ENCODE assay signal across 12 cellular contexts in the genomic region with DNA sequence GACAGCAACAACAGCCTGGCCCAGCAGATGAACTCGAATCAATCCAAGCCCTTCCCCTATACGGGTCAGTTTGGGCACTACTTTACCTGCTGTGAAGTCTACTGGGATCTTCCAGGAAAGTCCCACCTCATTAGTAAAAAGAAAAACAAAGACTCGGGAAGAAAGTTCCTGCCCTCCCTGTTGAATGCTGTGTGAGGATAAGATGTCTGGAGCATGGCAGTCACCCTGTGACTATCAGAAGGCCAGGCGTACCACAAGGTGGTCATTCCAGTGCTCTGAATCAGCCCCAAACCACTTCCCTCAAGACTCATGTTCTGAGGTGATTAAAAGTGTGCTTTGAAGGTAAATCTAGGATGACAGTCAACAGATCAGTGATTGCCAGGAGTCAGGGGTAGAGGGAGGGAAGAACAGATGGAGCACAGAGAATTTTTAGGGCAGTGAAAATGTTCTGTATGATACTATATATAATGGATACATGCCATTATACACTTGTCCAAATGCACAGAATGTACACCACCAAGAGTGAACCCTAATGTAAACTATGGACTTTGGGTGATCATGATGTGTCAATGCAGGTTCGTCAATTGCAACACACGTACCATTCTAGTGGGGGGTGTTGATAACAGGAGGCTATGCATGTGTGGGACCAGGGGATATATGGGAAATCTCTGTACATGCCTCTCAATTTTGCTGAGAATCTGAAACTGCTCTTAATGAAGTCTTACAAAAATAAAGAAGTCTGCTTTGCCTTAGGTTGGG. TPM values are rescaled to one million over a fixed set of nuclear protein-coding genes. Genes with fewer than 3 reads are reported as not detected.
DNase-seq lines count a peak whose midpoint lies in the region; ATAC-seq, FAIRE-seq and TF ChIP-seq lines count a peak whose summit lies in the region.
"Had no signal": no experiment of that assay in that cellular context is flagged by ENCODE, and none has a peak within 500 bp of the region (broad histone marks: within the 10 kb centered on the region; RNA-seq: fewer than 3 reads in every experiment).

No MANE protein-coding gene starts in this region.

- H3K4me3 ChIP-seq in HepG2 (replicated peaks in 1 of 3; ENCODE audit: insufficient read depth in 1 of 3, low read depth in 2 of 3, low read length in 3 of 3): no peak overlapping the region
- H3K4me3 ChIP-seq: esophagus squamous epithelium had no signal

- H4K20me1 ChIP-seq in HepG2 (ENCODE audit: insufficient read depth, low read length): peaks cover 82% of the 10 kb centered on the region

- TF ChIP-seq CTCF in natural killer cell (IDR thresholded peaks at IDR 0.05): no peak
- no peak for TF ChIP-seq CTCF in HepG2 (CRISPR knock-in tag; IDR thresholded peaks at IDR 0.05)

- no peak overlapping the region for H2AFZ ChIP-seq in HepG2 (ENCODE audit: low read length)

- peaks cover 65% of the 10 kb centered on the region in 2 donors for H3K4me1 Mint-ChIP-seq in natural killer cell treated with Interleukin-12 subunit alpha and Interleukin-12 subunit beta and Interleukin-15 and Interleukin-18, amount 100 ng/mL, for 72 hours (ENCODE audit: low read depth in 2 of 2)
- H3K4me1 Mint-ChIP-seq in natural killer cell: peaks cover 72 to 80% of the 10 kb centered on the region in 2 donors
- peaks cover 95% of the 10 kb centered on the region for H3K4me1 Mint-ChIP-seq in activated CD8-positive, alpha-beta T cell treated with anti-CD3 and anti-CD28 coated beads, Interleukin-2, amount 10 ng/mL, durations not matched to agents 7 days and 5 days (ENCODE audit: low read depth)

- H3K36me3 ChIP-seq in HepG2 (replicated peaks in 1 of 2; ENCODE audit: control insufficient read depth in 1 of 2, insufficient read depth in 2 of 2, low read length in 2 of 2): peaks cover 26 to 44% of the 10 kb centered on the region in 2 experiments

- H3K4me2 ChIP-seq in HepG2 (ENCODE audit: low read depth, low read length): no peak overlapping the region

- H3K4me3 Mint-ChIP-seq in natural killer cell treated with Interleukin-12 subunit alpha and Interleukin-12 subunit beta and Interleukin-15 and Interleukin-18, amount 100 ng/mL, for 72 hours: no peak overlapping the region
- H3K4me3 Mint-ChIP-seq in natural killer cell: no peak overlapping the region
- H3K4me3 Mint-ChIP-seq in activated CD8-positive, alpha-beta T cell treated with anti-CD3 and anti-CD28 coated beads, Interleukin-2, amount 10 ng/mL, durations not matched to agents 7 days and 5 days: no peak overlapping the region
- H3K4me3 Mint-ChIP-seq: neural crest cell had no signal

- H3K9me3 Mint-ChIP-seq in natural killer cell treated with Interleukin-12 subunit alpha and Interleukin-12 subunit beta and Interleukin-15 and Interleukin-18, amount 100 ng/mL, for 72 hours: no peaks in the 10 kb centered on the region
- no peaks in the 10 kb centered on the region for H3K9me3 Mint-ChIP-seq in natural killer cell
- H3K9me3 Mint-ChIP-seq in activated CD8-positive, alpha-beta T cell treated with anti-CD3 and anti-CD28 coated beads, Interleukin-2, amount 10 ng/mL, durations not matched to agents 7 days and 5 days (ENCODE audit: insufficient read depth): no peaks in the 10 kb centered on the region
- H3K9me3 Mint-ChIP-seq: neural crest cell had no signal

- no peak overlapping the region for H3K9ac ChIP-seq in HepG2 (ENCODE audit: insufficient read depth, low read depth, low read length)

- no peak for DNase-seq in natural killer cell treated with Interleukin-12 subunit alpha and Interleukin-12 subunit beta and Interleukin-15 and Interleukin-18, amount 100 ng/mL, for 72 hours (ENCODE audit: low spot score)
- no peak for DNase-seq in natural killer cell
- DNase-seq in activated CD8-positive, alpha-beta T cell treated with anti-CD3 and anti-CD28 coated beads, Interleukin-2, amount 10 ng/mL, durations not matched to agents 7 days and 5 days: no peak
- DNase-seq in HepG2 (ENCODE audit: low spot score): peak; percentile 48
- DNase-seq in NOMO-1 treated with dmso at 0.1 percent for 144 hours (lab: John Stamatoyannopoulos, UW; ENCODE audit: unreplicated experiment): no peak
- no peak for DNase-seq in GDM1 (lab: John Stamatoyannopoulos, UW)
- DNase-seq: DMS153, esophagus squamous epithelium, NCI-H526 had no signal

- no peaks in the 10 kb centered on the region for H3K27me3 ChIP-seq in HepG2 (ENCODE audit: control insufficient read depth in 1 of 2, insufficient read depth in 2 of 2, low read length in 2 of 2)
- H3K27me3 ChIP-seq: esophagus squamous epithelium had no signal

- 82% methylated on average over 6 of the region's 6 CpGs for WGBS in HepG2 (ENCODE audit: low lambda C conversion rate)

- no peak for TF ChIP-seq EP300 in HepG2 (IDR thresholded peaks at IDR 0.05; ENCODE audit: low read depth in 2 of 2, low read length in 2 of 2)
- TF ChIP-seq EP300 in HepG2 (CRISPR knock-in tag; IDR thresholded peaks at IDR 0.05; ENCODE audit: borderline replicate concordance): no peak

- no peak for FAIRE-seq in HepG2 (lab: Jason Lieb, UNC)

- CTCF ChIA-PET in activated CD8-positive, alpha-beta T cell treated with anti-CD3 and anti-CD28 coated beads, Interleukin-2, amount 10 ng/mL, durations not matched to agents 7 days and 5 days (lab: Charles Lee): interaction anchor here (0.8 to 2.0 kb wide), 5 partner anchors 13 to 126 kb away, joined by 3 to 6 read pairs (median 3); a partner anchor contains a TSS
- CTCF ChIA-PET in HepG2 (lab: Yijun Ruan, JAX; ENCODE audit: low intra/inter-chr PET ratio, low total read pairs): no interaction called here

- H3K4me1 ChIP-seq in HepG2 (ENCODE audit: insufficient read depth, low read length): peaks cover 60% of the 10 kb centered on the region

- no TSS peak for BruUV-seq in HepG2 (replicated peaks; lab: Mats Ljungman, UMichigan)

- intact Hi-C loops in natural killer cell (cut with micrococcal nuclease): no loop called here
- intact Hi-C loops in HepG2 (cut with micrococcal nuclease; ENCODE audit: unreplicated experiment): no loop called here

- in situ Hi-C loops in HepG2 (cut with HindIII; ENCODE audit: extremely low pct_ligation_motif_present, low pct_unique_long_range_greater_than_20kb): no loop called here

- peak overlapping the region; percentile 64 to 68 for H3K27ac Mint-ChIP-seq in natural killer cell treated with Interleukin-12 subunit alpha and Interleukin-12 subunit beta and Interleukin-15 and Interleukin-18, amount 100 ng/mL, for 72 hours
- no peak overlapping the region for H3K27ac Mint-ChIP-seq in natural killer cell
- H3K27ac Mint-ChIP-seq in activated CD8-positive, alpha-beta T cell treated with anti-CD3 and anti-CD28 coated beads, Interleukin-2, amount 10 ng/mL, durations not matched to agents 7 days and 5 days: peak overlapping the region; percentile 66

- H3K27ac ChIP-seq in HepG2 (ENCODE audit: extremely low read length, insufficient read depth, low read length): peak overlapping the region; percentile 19

- no peak for TF ChIP-seq POLR2A in HepG2 (IDR thresholded peaks at IDR 0.05; ENCODE audit: insufficient read depth in 1 of 2, low read depth in 2 of 2, low read length in 2 of 2)

- H3K36me3 Mint-ChIP-seq in natural killer cell treated with Interleukin-12 subunit alpha and Interleukin-12 subunit beta and Interleukin-15 and Interleukin-18, amount 100 ng/mL, for 72 hours: peaks cover 8% of the 10 kb centered on the region
- no peaks in the 10 kb centered on the region for H3K36me3 Mint-ChIP-seq in natural killer cell
- peaks cover 73% of the 10 kb centered on the region for H3K36me3 Mint-ChIP-seq in activated CD8-positive, alpha-beta T cell treated with anti-CD3 and anti-CD28 coated beads, Interleukin-2, amount 10 ng/mL, durations not matched to agents 7 days and 5 days (ENCODE audit: low read depth)

- H3K79me2 ChIP-seq in HepG2 (ENCODE audit: insufficient read depth, low read length): peaks cover 87% of the 10 kb centered on the region

- H3K9me3 ChIP-seq in HepG2 (ENCODE audit: low read length): no peaks in the 10 kb centered on the region
- H3K9me3 ChIP-seq: esophagus squamous epithelium had no signal

- no peak for TF ChIP-seq RAD21 in HepG2 (CRISPR knock-in tag; IDR thresholded peaks at IDR 0.05)

- POLR2A ChIA-PET in activated CD8-positive, alpha-beta T cell treated with anti-CD3 and anti-CD28 coated beads, Interleukin-2, amount 10 ng/mL, durations not matched to agents 7 days and 5 days (lab: Charles Lee): interaction anchor here (0.9 to 1.6 kb wide), 4 partner anchors 11 to 53 kb away, joined by 3 to 7 read pairs (median 4); no protein-coding TSS in a partner anchor
- POLR2A ChIA-PET in HepG2 (lab: Yijun Ruan, JAX): interaction anchor here (1.3 kb wide), 1 partner anchor 52 kb away, joined by 4 read pairs; no protein-coding TSS in a partner anchor

- ATAC-seq in natural killer cell treated with Interleukin-12 subunit alpha and Interleukin-12 subunit beta and Interleukin-15 and Interleukin-18, amount 100 ng/mL, for 72 hours: peak; percentile 40 to 50
- ATAC-seq in natural killer cell (no peak), HepG2 (peak; percentile 81), GM21515 (IDR thresholded peaks at IDR 0.05; ENCODE audit: unreplicated experiment) (no peak), HG03354 (IDR thresholded peaks at IDR 0.05; ENCODE audit: poor library complexity, severe bottlenecking, unreplicated experiment) (no peak)
- ATAC-seq in activated CD8-positive, alpha-beta T cell treated with anti-CD3 and anti-CD28 coated beads, Interleukin-2, amount 10 ng/mL, durations not matched to agents 7 days and 5 days: peak; percentile 39

- no peaks in the 10 kb centered on the region for H3K27me3 Mint-ChIP-seq in natural killer cell treated with Interleukin-12 subunit alpha and Interleukin-12 subunit beta and Interleukin-15 and Interleukin-18, amount 100 ng/mL, for 72 hours
- no peaks in the 10 kb centered on the region for H3K27me3 Mint-ChIP-seq in natural killer cell (ENCODE audit: low read depth in 2 of 2)
- no peaks in the 10 kb centered on the region for H3K27me3 Mint-ChIP-seq in activated CD8-positive, alpha-beta T cell treated with anti-CD3 and anti-CD28 coated beads, Interleukin-2, amount 10 ng/mL, durations not matched to agents 7 days and 5 days (ENCODE audit: low read depth)

RNA-seq across cellular contexts. Expression of a gene that starts 14.7 kb away (rescaled TPM):
- total RNA-seq in natural killer cell treated with Interleukin-12 subunit alpha and Interleukin-12 subunit beta and Interleukin-15 and Interleukin-18, amount 100 ng/mL, for 72 hours: 100 to 1,000 TPM; 167 to 229 TPM
- total RNA-seq in natural killer cell (10 to 100 TPM; 74.6 to 76.4 (median 75.4) TPM), HepG2 (2016; rRNA removed; fragmentation: Illumina TruSeq; extraction: Trizol) (119 and 188 TPM in 2 replicates)
- total RNA-seq in activated CD8-positive, alpha-beta T cell treated with anti-CD3 and anti-CD28 coated beads, Interleukin-2, amount 10 ng/mL, durations not matched to agents 7 days and 5 days: 100 to 1,000 TPM; 288 to 291 TPM
- total RNA-seq in HepG2 (2016; cell fraction: cytosol; rRNA removed; fragmentation: Illumina TruSeq; extraction: Trizol; ENCODE audit: low read depth): 32.5 and 44.9 TPM in 2 replicates
- 120 and 187 TPM in 2 replicates for total RNA-seq in HepG2 (2016; cell fraction: insoluble cytoplasmic fraction; rRNA removed; fragmentation: Illumina TruSeq; extraction: Trizol)
- 119 and 132 TPM in 2 replicates for total RNA-seq in HepG2 (2016; cell fraction: membrane; rRNA removed; fragmentation: Illumina TruSeq; extraction: Trizol)
- 70.0 and 93.2 TPM in 2 replicates for total RNA-seq in HepG2 (2016; cell fraction: nucleus; rRNA removed; fragmentation: Illumina TruSeq; extraction: Trizol)
- polyA plus RNA-seq in HepG2 (2011; rRNA removed): 436 and 468 TPM in 2 replicates
- 445 and 560 TPM in 2 replicates for polyA plus RNA-seq in HepG2 (2011; cell fraction: cytosol; rRNA removed)
- polyA plus RNA-seq in HepG2 (2011; cell fraction: nucleus; rRNA removed): 139 and 210 TPM in 2 replicates
- polyA plus RNA-seq in HepG2 (2012): 286 and 329 TPM in 2 replicates
- 115 and 137 TPM in 2 replicates for polyA plus RNA-seq in HepG2 (2016; cell fraction: cytosol; fragmentation: Illumina TruSeq; extraction: Trizol; ENCODE audit: low read depth)
- 594 and 645 TPM in 2 replicates for polyA plus RNA-seq in HepG2 (2016; cell fraction: insoluble cytoplasmic fraction; fragmentation: Illumina TruSeq; extraction: Trizol; ENCODE audit: low read depth)
- 321 and 333 TPM in 2 replicates for polyA plus RNA-seq in HepG2 (2016; cell fraction: membrane; fragmentation: Illumina TruSeq; extraction: Trizol; ENCODE audit: low read depth)
- 249 and 270 TPM in 2 replicates for polyA plus RNA-seq in HepG2 (2016; cell fraction: nucleus; fragmentation: Illumina TruSeq; extraction: Trizol; ENCODE audit: insufficient read depth, low read depth)
- 241 and 466 TPM in 2 replicates for polyA minus RNA-seq in HepG2 (2011; rRNA and poly(A)+ RNA removed; ENCODE audit: low replicate concordance)
- polyA minus RNA-seq in HepG2 (2011; cell fraction: cytosol; rRNA and poly(A)+ RNA removed): 119 and 130 TPM in 2 replicates
- polyA minus RNA-seq in HepG2 (2011; cell fraction: nucleus; rRNA and poly(A)+ RNA removed): 63.7 and 102 TPM in 2 replicates

RNA-seq across cellular contexts. Expression of a gene that starts 49.2 kb away (rescaled TPM):
- total RNA-seq in natural killer cell treated with Interleukin-12 subunit alpha and Interleukin-12 subunit beta and Interleukin-15 and Interleukin-18, amount 100 ng/mL, for 72 hours: 1 to 10 TPM in 1 of 2 donors, under 1 TPM in 1; 0.89 to 1.5 TPM
- 1 to 10 TPM; 2.0 to 2.7 (median 2.6) TPM for total RNA-seq in natural killer cell
- total RNA-seq in activated CD8-positive, alpha-beta T cell treated with anti-CD3 and anti-CD28 coated beads, Interleukin-2, amount 10 ng/mL, durations not matched to agents 7 days and 5 days: 1 to 10 TPM; 1.9 to 2.0 TPM
- 0.87 and 1.2 TPM in 2 replicates for total RNA-seq in HepG2 (2016; rRNA removed; fragmentation: Illumina TruSeq; extraction: Trizol)
- 0.79 and 0.91 TPM in 2 replicates for total RNA-seq in HepG2 (2016; cell fraction: cytosol; rRNA removed; fragmentation: Illumina TruSeq; extraction: Trizol; ENCODE audit: low read depth)
- total RNA-seq in HepG2 (2016; cell fraction: insoluble cytoplasmic fraction; rRNA removed; fragmentation: Illumina TruSeq; extraction: Trizol): 0.89 and 1.1 TPM in 2 replicates
- 0.48 and 0.93 TPM in 2 replicates for total RNA-seq in HepG2 (2016; cell fraction: membrane; rRNA removed; fragmentation: Illumina TruSeq; extraction: Trizol)
- 0.66 and 0.81 TPM in 2 replicates for total RNA-seq in HepG2 (2016; cell fraction: nucleus; rRNA removed; fragmentation: Illumina TruSeq; extraction: Trizol)
- 2.4 and 2.9 TPM in 2 replicates for polyA plus RNA-seq in HepG2 (2011; rRNA removed)
- polyA plus RNA-seq in HepG2 (2011; cell fraction: cytosol; rRNA removed): 2.5 and 3.1 TPM in 2 replicates
- polyA plus RNA-seq in HepG2 (2011; cell fraction: nucleus; rRNA removed): 6.1 and 6.2 TPM in 2 replicates
- 2.1 and 4.3 TPM in 2 replicates for polyA plus RNA-seq in HepG2 (2012)
- 0.62 and 0.94 TPM in 2 replicates for polyA plus RNA-seq in HepG2 (2016; cell fraction: cytosol; fragmentation: Illumina TruSeq; extraction: Trizol; ENCODE audit: low read depth)
- polyA plus RNA-seq in HepG2 (2016; cell fraction: insoluble cytoplasmic fraction; fragmentation: Illumina TruSeq; extraction: Trizol; ENCODE audit: low read depth): 0.67 and 0.96 TPM in 2 replicates
- polyA plus RNA-seq in HepG2 (2016; cell fraction: membrane; fragmentation: Illumina TruSeq; extraction: Trizol; ENCODE audit: low read depth): 0.65 and 0.68 TPM in 2 replicates
- polyA plus RNA-seq in HepG2 (2016; cell fraction: nucleus; fragmentation: Illumina TruSeq; extraction: Trizol; ENCODE audit: insufficient read depth, low read depth): 1.5 and 1.6 TPM in 2 replicates
- polyA minus RNA-seq in HepG2 (2011; rRNA and poly(A)+ RNA removed; ENCODE audit: low replicate concordance): 0.42 and 0.92 TPM in 2 replicates
- 0.62 and 0.89 TPM in 2 replicates for polyA minus RNA-seq in HepG2 (2011; cell fraction: cytosol; rRNA and poly(A)+ RNA removed)
- polyA minus RNA-seq in HepG2 (2011; cell fraction: nucleus; rRNA and poly(A)+ RNA removed): 0.37 and 0.64 TPM in 2 replicates

Comparison
In these comparisons a context has a peak if more than half of its experiments do, and no peak if none do; other contexts are left out.
1. ATAC-seq: peak in natural killer cell treated with Interleukin-12 subunit alpha and Interleukin-12 subunit beta and Interleukin-15 and Interleukin-18, amount 100 ng/mL, for 72 hours (2 of 2), activated CD8-positive, alpha-beta T cell treated with anti-CD3 and anti-CD28 coated beads, Interleukin-2, amount 10 ng/mL, durations not matched to agents 7 days and 5 days (single experiment) and HepG2 (single experiment); none in natural killer cell (0 of 3), GM21515 (single experiment) and HG03354 (single experiment).
2. H3K27ac Mint-ChIP-seq: peak in natural killer cell treated with Interleukin-12 subunit alpha and Interleukin-12 subunit beta and Interleukin-15 and Interleukin-18, amount 100 ng/mL, for 72 hours (2 of 2) and activated CD8-positive, alpha-beta T cell treated with anti-CD3 and anti-CD28 coated beads, Interleukin-2, amount 10 ng/mL, durations not matched to agents 7 days and 5 days (single experiment); none in natural killer cell (0 of 2).